In the genomic region with DNA sequence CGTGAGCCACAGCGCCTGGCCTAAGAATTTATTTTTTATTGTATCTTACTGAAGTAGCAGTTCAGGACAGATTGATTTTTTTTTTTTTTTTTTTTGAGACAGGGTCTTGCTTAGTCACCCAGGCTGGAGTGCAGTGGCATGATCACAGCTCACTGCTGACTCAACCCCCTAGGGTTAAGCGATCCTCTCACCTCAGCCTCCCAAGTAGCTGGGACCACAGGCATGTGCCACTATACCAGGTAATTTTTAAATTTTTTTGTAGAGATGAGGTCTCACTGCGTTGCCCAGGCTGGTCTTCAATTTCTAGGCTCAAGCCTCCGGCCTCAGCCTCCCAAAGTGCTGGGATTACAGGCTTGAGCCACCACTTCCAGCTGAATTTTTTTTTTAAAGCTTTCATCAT, we compare ENCODE assay signal across 13 cellular contexts.
DNase-seq lines count a peak whose midpoint lies in the region; ATAC-seq and TF ChIP-seq lines count a peak whose summit lies in the region.
"Had no signal": no experiment of that assay in that cellular context is flagged by ENCODE, and none has a peak within 500 bp of the region (broad histone marks: within the 10 kb centered on the region; RNA-seq: fewer than 3 reads in every experiment).

No MANE protein-coding gene starts in this region.

- TF ChIP-seq CTCF in epithelial cell of esophagus (IDR thresholded peaks at IDR 0.05; ENCODE audit: insufficient read depth, low read depth, low read length, missing control alignments) (no peak), endodermal cell (conservative IDR thresholded peaks at IDR 0.05) (no peak)

- H2AFZ ChIP-seq in ACC112 (ENCODE audit: low read length, unreplicated experiment) = no peak overlapping the region

- H3K36me3 ChIP-seq in ACC112 (ENCODE audit: insufficient read depth, low read length) = no peaks in the 10 kb centered on the region
- H3K36me3 ChIP-seq in endodermal cell (ENCODE audit: control insufficient read depth, insufficient read depth, low read length) = no peaks in the 10 kb centered on the region
- H3K36me3 ChIP-seq: BLaER1 treated with 17β-estradiol and CSF1 and Interleukin-3, amounts not matched to agents 10 nM and 100 nM had no signal

- peak; percentile 51 for DNase-seq in EH (ENCODE audit: low read depth)
- DNase-seq in RPMI7951 (ENCODE audit: low read depth) = peak; percentile 62
- DNase-seq in epithelial cell of esophagus (ENCODE audit: low read depth) = peak; percentile 80
- DNase-seq in NCI-H2081 (lab: John Stamatoyannopoulos, UW) = no peak
- no peak for DNase-seq in endodermal cell
- DNase-seq: DND-41, left ventricle myocardium inferior, spleen had no signal

- H3K4me3 Mint-ChIP-seq in endodermal cell = no peak overlapping the region
- H3K4me3 Mint-ChIP-seq: WTC11 had no signal

- ATAC-seq in HG02884 (IDR thresholded peaks at IDR 0.05; ENCODE audit: unreplicated experiment) = no peak
- ATAC-seq: WTC11 had no signal

- H3K9me3 ChIP-seq in endodermal cell (ENCODE audit: control insufficient read depth, low read length) = no peaks in the 10 kb centered on the region
- H3K9me3 ChIP-seq: BLaER1 treated with 17β-estradiol and CSF1 and Interleukin-3, amounts not matched to agents 10 nM and 100 nM; left ventricle myocardium inferior; spleen had no signal

- H3K4me1 Mint-ChIP-seq in endodermal cell = no peaks in the 10 kb centered on the region
- H3K4me1 Mint-ChIP-seq: WTC11 had no signal

- H3K4me1 ChIP-seq in ACC112 (ENCODE audit: control insufficient read depth, insufficient read depth, low read length, unreplicated experiment) (peaks cover 9% of the 10 kb centered on the region), endodermal cell (ENCODE audit: control insufficient read depth, insufficient read depth, low read length) (no peaks in the 10 kb centered on the region)

- H3K9me3 Mint-ChIP-seq in endodermal cell = no peaks in the 10 kb centered on the region
- H3K9me3 Mint-ChIP-seq: WTC11 had no signal

- no peaks in the 10 kb centered on the region for H3K27me3 Mint-ChIP-seq in endodermal cell (ENCODE audit: insufficient read depth)

- 93 to 94% methylated on average over 4 to 5 of the region's 5 CpGs for WGBS in endodermal cell (ENCODE audit: insufficient coverage in 1 of 2, insufficient read length in 1 of 2), 2 experiments

- H3K4me3 ChIP-seq in ACC112 (ENCODE audit: low read depth, low read length) (no peak overlapping the region), epithelial cell of esophagus (ENCODE audit: low read length) (no peak overlapping the region), endodermal cell (ENCODE audit: low read length) (no peak overlapping the region)
- H3K4me3 ChIP-seq: BLaER1 treated with 17β-estradiol and CSF1 and Interleukin-3, amounts not matched to agents 10 nM and 100 nM; left ventricle myocardium inferior; spleen had no signal

- H3K27ac ChIP-seq in ACC112 (ENCODE audit: low read depth, low read length) (0 out of 2 replicates have a peak overlapping the region, but pooled peaks have one; percentile 10), endodermal cell (ENCODE audit: low read depth, low read length) (no peak overlapping the region)
- H3K27ac ChIP-seq: BLaER1 treated with 17β-estradiol and CSF1 and Interleukin-3, amounts not matched to agents 10 nM and 100 nM; left ventricle myocardium inferior; spleen had no signal

- H3K36me3 Mint-ChIP-seq in endodermal cell (ENCODE audit: low read depth) = no peaks in the 10 kb centered on the region
- H3K36me3 Mint-ChIP-seq: WTC11 had no signal

- no peaks in the 10 kb centered on the region for H3K27me3 ChIP-seq in ACC112 (ENCODE audit: insufficient read depth, low read length)
- no peaks in the 10 kb centered on the region for H3K27me3 ChIP-seq in endodermal cell (ENCODE audit: control insufficient read depth, insufficient read depth, low read length, poor library complexity, severe bottlenecking)
- H3K27me3 ChIP-seq: BLaER1 treated with 17β-estradiol and CSF1 and Interleukin-3, amounts not matched to agents 10 nM and 100 nM; spleen had no signal

- H3K79me2 ChIP-seq in ACC112 (ENCODE audit: control insufficient read depth, insufficient read depth, low read length, unreplicated experiment) = no peaks in the 10 kb centered on the region

- H3K27ac Mint-ChIP-seq in endodermal cell = no peak overlapping the region
- H3K27ac Mint-ChIP-seq: progenitor cell of endocrine pancreas, WTC11 had no signal

- H3K9ac ChIP-seq in endodermal cell (ENCODE audit: extremely low read depth, low read length, poor library complexity, severe bottlenecking) = no peak overlapping the region
- H3K9ac ChIP-seq: BLaER1 treated with 17β-estradiol and CSF1 and Interleukin-3, amounts not matched to agents 10 nM and 100 nM had no signal

Comparison
In these comparisons a context has a peak if more than half of its experiments do, and no peak if none do; other contexts are left out.
1. DNase-seq: peak in EH (single experiment), RPMI7951 (single experiment) and epithelial cell of esophagus (single experiment); none in NCI-H2081 (0 of 2) and endodermal cell (single experiment).